1 cellular context compared by ENCODE assay signal in genomic region chr16:22374311-22375116, GRCh38.
A peak's percentile ranks its signal among the peaks of the same experiment; 100 is the strongest.
TF ChIP-seq lines count a peak whose summit lies in the region.

Gene CDR2, minus strand, starts transcription at chr16:22374619. Its CDS starts 310 bp downstream, at chr16:22374309.

TF ChIP-seq in K562, 482 proteins besides CTCF, POLR2A, EP300 and RAD21 (continued from another document and continues in another):
- TF ChIP-seq ZBTB5 (IDR thresholded peaks at IDR 0.05) = no peak
- TF ChIP-seq, protein P1, sequence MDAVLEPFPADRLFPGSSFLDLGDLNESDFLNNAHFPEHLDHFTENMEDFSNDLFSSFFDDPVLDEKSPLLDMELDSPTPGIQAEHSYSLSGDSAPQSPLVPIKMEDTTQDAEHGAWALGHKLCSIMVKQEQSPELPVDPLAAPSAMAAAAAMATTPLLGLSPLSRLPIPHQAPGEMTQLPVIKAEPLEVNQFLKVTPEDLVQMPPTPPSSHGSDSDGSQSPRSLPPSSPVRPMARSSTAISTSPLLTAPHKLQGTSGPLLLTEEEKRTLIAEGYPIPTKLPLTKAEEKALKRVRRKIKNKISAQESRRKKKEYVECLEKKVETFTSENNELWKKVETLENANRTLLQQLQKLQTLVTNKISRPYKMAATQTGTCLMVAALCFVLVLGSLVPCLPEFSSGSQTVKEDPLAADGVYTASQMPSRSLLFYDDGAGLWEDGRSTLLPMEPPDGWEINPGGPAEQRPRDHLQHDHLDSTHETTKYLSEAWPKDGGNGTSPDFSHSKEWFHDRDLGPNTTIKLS (IDR thresholded peaks at IDR 0.05; ENCODE audit: borderline replicate concordance, low read depth) = peak; percentile 99
- TF ChIP-seq, protein P2, sequence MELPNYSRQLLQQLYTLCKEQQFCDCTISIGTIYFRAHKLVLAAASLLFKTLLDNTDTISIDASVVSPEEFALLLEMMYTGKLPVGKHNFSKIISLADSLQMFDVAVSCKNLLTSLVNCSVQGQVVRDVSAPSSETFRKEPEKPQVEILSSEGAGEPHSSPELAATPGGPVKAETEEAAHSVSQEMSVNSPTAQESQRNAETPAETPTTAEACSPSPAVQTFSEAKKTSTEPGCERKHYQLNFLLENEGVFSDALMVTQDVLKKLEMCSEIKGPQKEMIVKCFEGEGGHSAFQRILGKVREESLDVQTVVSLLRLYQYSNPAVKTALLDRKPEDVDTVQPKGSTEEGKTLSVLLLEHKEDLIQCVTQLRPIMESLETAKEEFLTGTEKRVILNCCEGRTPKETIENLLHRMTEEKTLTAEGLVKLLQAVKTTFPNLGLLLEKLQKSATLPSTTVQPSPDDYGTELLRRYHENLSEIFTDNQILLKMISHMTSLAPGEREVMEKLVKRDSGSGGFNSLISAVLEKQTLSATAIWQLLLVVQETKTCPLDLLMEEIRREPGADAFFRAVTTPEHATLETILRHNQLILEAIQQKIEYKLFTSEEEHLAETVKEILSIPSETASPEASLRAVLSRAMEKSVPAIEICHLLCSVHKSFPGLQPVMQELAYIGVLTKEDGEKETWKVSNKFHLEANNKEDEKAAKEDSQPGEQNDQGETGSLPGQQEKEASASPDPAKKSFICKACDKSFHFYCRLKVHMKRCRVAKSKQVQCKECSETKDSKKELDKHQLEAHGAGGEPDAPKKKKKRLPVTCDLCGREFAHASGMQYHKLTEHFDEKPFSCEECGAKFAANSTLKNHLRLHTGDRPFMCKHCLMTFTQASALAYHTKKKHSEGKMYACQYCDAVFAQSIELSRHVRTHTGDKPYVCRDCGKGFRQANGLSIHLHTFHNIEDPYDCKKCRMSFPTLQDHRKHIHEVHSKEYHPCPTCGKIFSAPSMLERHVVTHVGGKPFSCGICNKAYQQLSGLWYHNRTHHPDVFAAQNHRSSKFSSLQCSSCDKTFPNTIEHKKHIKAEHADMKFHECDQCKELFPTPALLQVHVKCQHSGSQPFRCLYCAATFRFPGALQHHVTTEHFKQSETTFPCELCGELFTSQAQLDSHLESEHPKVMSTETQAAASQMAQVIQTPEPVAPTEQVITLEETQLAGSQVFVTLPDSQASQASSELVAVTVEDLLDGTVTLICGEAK (IDR thresholded peaks at IDR 0.05) = peak; percentile 40; the same call in 1 of the 2 replicates
- TF ChIP-seq, protein P2 (CRISPR knock-in tag; IDR thresholded peaks at IDR 0.05) = no peak
- TF ChIP-seq ZNF57 (CRISPR knock-in tag; IDR thresholded peaks at IDR 0.05) = no peak
- peak; percentile 100 for TF ChIP-seq RBM25 (IDR thresholded peaks at IDR 0.05; ENCODE audit: low read depth, low read length, severe bottlenecking)
- TF ChIP-seq FUS (optimal IDR thresholded peaks at IDR 0.05; ENCODE audit: low read depth, low read length) = no peak
- no peak for TF ChIP-seq NFRKB (IDR thresholded peaks at IDR 0.05; ENCODE audit: low read depth)
- peak; percentile 66 for TF ChIP-seq FIP1L1 (IDR thresholded peaks at IDR 0.05; ENCODE audit: low read depth, low read length, poor library complexity, severe bottlenecking)
- TF ChIP-seq E2F3 (CRISPR knock-in tag; IDR thresholded peaks at IDR 0.05) = peak; percentile 74; the same call in 1 of the 2 replicates
- TF ChIP-seq, protein P3, sequence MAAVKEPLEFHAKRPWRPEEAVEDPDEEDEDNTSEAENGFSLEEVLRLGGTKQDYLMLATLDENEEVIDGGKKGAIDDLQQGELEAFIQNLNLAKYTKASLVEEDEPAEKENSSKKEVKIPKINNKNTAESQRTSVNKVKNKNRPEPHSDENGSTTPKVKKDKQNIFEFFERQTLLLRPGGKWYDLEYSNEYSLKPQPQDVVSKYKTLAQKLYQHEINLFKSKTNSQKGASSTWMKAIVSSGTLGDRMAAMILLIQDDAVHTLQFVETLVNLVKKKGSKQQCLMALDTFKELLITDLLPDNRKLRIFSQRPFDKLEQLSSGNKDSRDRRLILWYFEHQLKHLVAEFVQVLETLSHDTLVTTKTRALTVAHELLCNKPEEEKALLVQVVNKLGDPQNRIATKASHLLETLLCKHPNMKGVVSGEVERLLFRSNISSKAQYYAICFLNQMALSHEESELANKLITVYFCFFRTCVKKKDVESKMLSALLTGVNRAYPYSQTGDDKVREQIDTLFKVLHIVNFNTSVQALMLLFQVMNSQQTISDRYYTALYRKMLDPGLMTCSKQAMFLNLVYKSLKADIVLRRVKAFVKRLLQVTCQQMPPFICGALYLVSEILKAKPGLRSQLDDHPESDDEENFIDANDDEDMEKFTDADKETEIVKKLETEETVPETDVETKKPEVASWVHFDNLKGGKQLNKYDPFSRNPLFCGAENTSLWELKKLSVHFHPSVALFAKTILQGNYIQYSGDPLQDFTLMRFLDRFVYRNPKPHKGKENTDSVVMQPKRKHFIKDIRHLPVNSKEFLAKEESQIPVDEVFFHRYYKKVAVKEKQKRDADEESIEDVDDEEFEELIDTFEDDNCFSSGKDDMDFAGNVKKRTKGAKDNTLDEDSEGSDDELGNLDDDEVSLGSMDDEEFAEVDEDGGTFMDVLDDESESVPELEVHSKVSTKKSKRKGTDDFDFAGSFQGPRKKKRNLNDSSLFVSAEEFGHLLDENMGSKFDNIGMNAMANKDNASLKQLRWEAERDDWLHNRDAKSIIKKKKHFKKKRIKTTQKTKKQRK (IDR thresholded peaks at IDR 0.05; ENCODE audit: borderline replicate concordance, low read depth, low read length) = peak; percentile 81; the same call in 1 of the 2 replicates
- TF ChIP-seq, protein P4, sequence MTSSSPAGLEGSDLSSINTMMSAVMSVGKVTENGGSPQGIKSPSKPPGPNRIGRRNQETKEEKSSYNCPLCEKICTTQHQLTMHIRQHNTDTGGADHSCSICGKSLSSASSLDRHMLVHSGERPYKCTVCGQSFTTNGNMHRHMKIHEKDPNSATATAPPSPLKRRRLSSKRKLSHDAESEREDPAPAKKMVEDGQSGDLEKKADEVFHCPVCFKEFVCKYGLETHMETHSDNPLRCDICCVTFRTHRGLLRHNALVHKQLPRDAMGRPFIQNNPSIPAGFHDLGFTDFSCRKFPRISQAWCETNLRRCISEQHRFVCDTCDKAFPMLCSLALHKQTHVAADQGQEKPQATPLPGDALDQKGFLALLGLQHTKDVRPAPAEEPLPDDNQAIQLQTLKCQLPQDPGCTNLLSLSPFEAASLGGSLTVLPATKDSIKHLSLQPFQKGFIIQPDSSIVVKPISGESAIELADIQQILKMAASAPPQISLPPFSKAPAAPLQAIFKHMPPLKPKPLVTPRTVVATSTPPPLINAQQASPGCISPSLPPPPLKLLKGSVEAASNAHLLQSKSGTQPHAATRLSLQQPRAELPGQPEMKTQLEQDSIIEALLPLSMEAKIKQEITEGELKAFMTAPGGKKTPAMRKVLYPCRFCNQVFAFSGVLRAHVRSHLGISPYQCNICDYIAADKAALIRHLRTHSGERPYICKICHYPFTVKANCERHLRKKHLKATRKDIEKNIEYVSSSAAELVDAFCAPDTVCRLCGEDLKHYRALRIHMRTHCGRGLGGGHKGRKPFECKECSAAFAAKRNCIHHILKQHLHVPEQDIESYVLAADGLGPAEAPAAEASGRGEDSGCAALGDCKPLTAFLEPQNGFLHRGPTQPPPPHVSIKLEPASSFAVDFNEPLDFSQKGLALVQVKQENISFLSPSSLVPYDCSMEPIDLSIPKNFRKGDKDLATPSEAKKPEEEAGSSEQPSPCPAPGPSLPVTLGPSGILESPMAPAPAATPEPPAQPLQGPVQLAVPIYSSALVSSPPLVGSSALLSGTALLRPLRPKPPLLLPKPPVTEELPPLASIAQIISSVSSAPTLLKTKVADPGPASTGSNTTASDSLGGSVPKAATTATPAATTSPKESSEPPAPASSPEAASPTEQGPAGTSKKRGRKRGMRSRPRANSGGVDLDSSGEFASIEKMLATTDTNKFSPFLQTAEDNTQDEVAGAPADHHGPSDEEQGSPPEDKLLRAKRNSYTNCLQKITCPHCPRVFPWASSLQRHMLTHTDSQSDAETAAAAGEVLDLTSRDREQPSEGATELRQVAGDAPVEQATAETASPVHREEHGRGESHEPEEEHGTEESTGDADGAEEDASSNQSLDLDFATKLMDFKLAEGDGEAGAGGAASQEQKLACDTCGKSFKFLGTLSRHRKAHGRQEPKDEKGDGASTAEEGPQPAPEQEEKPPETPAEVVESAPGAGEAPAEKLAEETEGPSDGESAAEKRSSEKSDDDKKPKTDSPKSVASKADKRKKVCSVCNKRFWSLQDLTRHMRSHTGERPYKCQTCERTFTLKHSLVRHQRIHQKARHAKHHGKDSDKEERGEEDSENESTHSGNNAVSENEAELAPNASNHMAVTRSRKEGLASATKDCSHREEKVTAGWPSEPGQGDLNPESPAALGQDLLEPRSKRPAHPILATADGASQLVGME (CRISPR knock-in tag; IDR thresholded peaks at IDR 0.05) = no peak
- peak; percentile 14 for TF ChIP-seq HNRNPLL (IDR thresholded peaks at IDR 0.05; ENCODE audit: low read depth, low read length, poor library complexity, severe bottlenecking)
- TF ChIP-seq, protein P5, sequence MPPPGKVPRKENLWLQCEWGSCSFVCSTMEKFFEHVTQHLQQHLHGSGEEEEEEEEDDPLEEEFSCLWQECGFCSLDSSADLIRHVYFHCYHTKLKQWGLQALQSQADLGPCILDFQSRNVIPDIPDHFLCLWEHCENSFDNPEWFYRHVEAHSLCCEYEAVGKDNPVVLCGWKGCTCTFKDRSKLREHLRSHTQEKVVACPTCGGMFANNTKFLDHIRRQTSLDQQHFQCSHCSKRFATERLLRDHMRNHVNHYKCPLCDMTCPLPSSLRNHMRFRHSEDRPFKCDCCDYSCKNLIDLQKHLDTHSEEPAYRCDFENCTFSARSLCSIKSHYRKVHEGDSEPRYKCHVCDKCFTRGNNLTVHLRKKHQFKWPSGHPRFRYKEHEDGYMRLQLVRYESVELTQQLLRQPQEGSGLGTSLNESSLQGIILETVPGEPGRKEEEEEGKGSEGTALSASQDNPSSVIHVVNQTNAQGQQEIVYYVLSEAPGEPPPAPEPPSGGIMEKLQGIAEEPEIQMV (tag; conservative IDR thresholded peaks at IDR 0.05; ENCODE audit: low read depth) = 0 out of 2 replicates have a peak, but pooled peaks have one; percentile 14
- TF ChIP-seq STAT6 (CRISPR knock-in tag; IDR thresholded peaks at IDR 0.05) = no peak; the same call in 1 of the 2 replicates
- TF ChIP-seq, protein P6, sequence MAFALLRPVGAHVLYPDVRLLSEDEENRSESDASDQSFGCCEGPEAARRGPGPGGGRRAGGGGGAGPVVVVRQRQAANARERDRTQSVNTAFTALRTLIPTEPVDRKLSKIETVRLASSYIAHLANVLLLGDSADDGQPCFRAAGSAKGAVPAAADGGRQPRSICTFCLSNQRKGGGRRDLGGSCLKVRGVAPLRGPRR (CRISPR knock-in tag; IDR thresholded peaks at IDR 0.05) = no peak
- 0 out of 2 replicates have a peak, but pooled peaks have one; percentile 24 for TF ChIP-seq KLF13 (tag; IDR thresholded peaks at IDR 0.05; ENCODE audit: borderline replicate concordance, low read depth)
- TF ChIP-seq FOXA1 (IDR thresholded peaks at IDR 0.05; ENCODE audit: borderline replicate concordance) = no peak
- TF ChIP-seq XRCC5 (IDR thresholded peaks at IDR 0.05; ENCODE audit: low read depth, low read length) = 0 out of 2 replicates have a peak, but pooled peaks have one; percentile 37
